In genomic region chr4:87555751-87556619, GRCh38 we compare ENCODE assay signal across 9 cellular contexts. TPM values are rescaled to one million over a fixed set of nuclear protein-coding genes. Genes with fewer than 3 reads are reported as not detected.
A peak's percentile ranks its signal among the peaks of the same experiment; 100 is the strongest.
DNase-seq lines count a peak whose midpoint lies in the region; ATAC-seq and TF ChIP-seq lines count a peak whose summit lies in the region.
"Had no signal": no experiment of that assay in that cellular context is flagged by ENCODE, and none has a peak within 500 bp of the region (broad histone marks: within the 10 kb centered on the region; RNA-seq: fewer than 3 reads in every experiment).

No MANE protein-coding gene starts in this region.

- H3K27me3 ChIP-seq in skeletal muscle satellite cell (ENCODE audit: control insufficient read depth, insufficient read depth, low read length): no peaks in the 10 kb centered on the region
- H3K27me3 ChIP-seq: right atrium auricular region had no signal

- no peaks in the 10 kb centered on the region for H3K36me3 ChIP-seq in skeletal muscle satellite cell (ENCODE audit: insufficient read depth, low read length)
- H3K36me3 ChIP-seq: right atrium auricular region had no signal

- TF ChIP-seq CTCF in GM12865 (IDR thresholded peaks at IDR 0.05; ENCODE audit: insufficient read depth, low read depth, low read length, missing control alignments) (no peak), epithelial cell of proximal tubule (conservative IDR thresholded peaks at IDR 0.05; ENCODE audit: low read depth, low read length) (peak; percentile 9)

- no peak overlapping the region for H3K4me2 ChIP-seq in skeletal muscle satellite cell (ENCODE audit: low read length)

- peak; percentile 6 for DNase-seq in GM12865 (ENCODE audit: low read depth)
- DNase-seq in OCI-M1 (lab: John Stamatoyannopoulos, UW): peak; percentile 36
- peak; percentile 89 for DNase-seq in epithelial cell of proximal tubule (ENCODE audit: low read depth)
- no peak for DNase-seq in NCI-H2227 treated with DMSO at 0.1 percent for 48 hours (lab: John Stamatoyannopoulos, UW)
- DNase-seq in activated CD4-positive, alpha-beta T cell treated with anti-CD3 and anti-CD28 coated beads for 48 hours: no peak
- DNase-seq: activated naive CD4-positive, alpha-beta T cell treated with anti-CD3 and anti-CD28 coated beads, Interleukin-2, amount 10 ng/mL, durations not matched to agents 7 days and 5 days had no signal

- no peak overlapping the region for H3K4me3 ChIP-seq in GM12865 (ENCODE audit: low read depth, low read length)
- H3K4me3 ChIP-seq in epithelial cell of proximal tubule (ENCODE audit: low read depth, low read length): no peak overlapping the region
- peak overlapping the region; percentile 18 for H3K4me3 ChIP-seq in skeletal muscle satellite cell (ENCODE audit: low read length)
- H3K4me3 ChIP-seq: right atrium auricular region had no signal

- no peak overlapping the region for H3K9ac ChIP-seq in skeletal muscle satellite cell (ENCODE audit: low read depth, low read length)

- peaks cover 16% of the 10 kb centered on the region for H3K4me1 ChIP-seq in skeletal muscle satellite cell (ENCODE audit: control insufficient read depth, insufficient read depth, low read length)
- H3K4me1 ChIP-seq: right atrium auricular region had no signal

- no peaks in the 10 kb centered on the region for H3K9me3 ChIP-seq in skeletal muscle satellite cell (replicated peaks; ENCODE audit: low read length)
- H3K9me3 ChIP-seq: right atrium auricular region had no signal

- ATAC-seq in HG02852 (IDR thresholded peaks at IDR 0.05; ENCODE audit: unreplicated experiment): no peak

RNA-seq across cellular contexts. Expression of gene SPARCL1, which starts 26.8 kb away (rescaled TPM):
- total RNA-seq in epithelial cell of proximal tubule: not detected in 2 replicates
- total RNA-seq in skeletal muscle satellite cell (2012; rRNA removed): under 0.01 and 1.1 TPM in 2 replicates

RNA-seq across cellular contexts. Expression of gene DSPP, which starts 52.3 kb away (rescaled TPM):
- total RNA-seq in epithelial cell of proximal tubule: not detected in 2 replicates
- not detected in 2 replicates for total RNA-seq in skeletal muscle satellite cell (2012; rRNA removed)
- total RNA-seq: right atrium auricular region had no signal

Comparison
In these comparisons a context has a peak if more than half of its experiments do, and no peak if none do; other contexts are left out.
1. DNase-seq: peak in GM12865 (single experiment), OCI-M1 (single experiment) and epithelial cell of proximal tubule (single experiment); none in NCI-H2227 treated with DMSO at 0.1 percent for 48 hours (single experiment) and activated CD4-positive, alpha-beta T cell treated with anti-CD3 and anti-CD28 coated beads for 48 hours (single experiment).